In genomic region chr17:34675605-34676004, GRCh38 we compare ENCODE assay signal across 29 cellular contexts.
"Had no signal": no experiment of that assay in that cellular context is flagged by ENCODE, and none has a peak within 500 bp of the region (broad histone marks: within the 10 kb centered on the region; RNA-seq: fewer than 3 reads in every experiment).

No MANE protein-coding gene starts in this region.

- H3K4me3 ChIP-seq: breast epithelium, colonic mucosa, heart right ventricle, left lung, lower lobe of right lung, stomach, thyroid gland, upper lobe of left lung had no signal

- H3K27me3 Mint-ChIP-seq: activated CD4-positive, alpha-beta T cell treated with anti-CD3 and anti-CD28 coated beads, Interleukin-2, amount 10 ng/mL, durations not matched to agents 24 days and 14 days had no signal

- H3K9me3 ChIP-seq: breast epithelium, colonic mucosa, left lung, lower lobe of right lung, stomach, thyroid gland, upper lobe of left lung had no signal

- H3K4me1 Mint-ChIP-seq: activated CD4-positive, alpha-beta T cell treated with anti-CD3 and anti-CD28 coated beads, Interleukin-2, amount 10 ng/mL, durations not matched to agents 24 days and 14 days; activated naive CD4-positive, alpha-beta T cell treated with anti-CD3 and anti-CD28 coated beads, Interleukin-2, amount 50 U/mL, for 24 hours; activated naive CD8-positive, alpha-beta T cell treated with anti-CD3 and anti-CD28 coated beads, Interleukin-2, amount 50 U/mL, for 24 hours; activated T-helper 17 cell treated with anti-CD3 and anti-CD28 coated beads, Interleukin-2, amount 50 U/mL, for 72 hours; central memory CD8-positive, alpha-beta T cell; neural crest cell; stimulated activated naive B cell treated with anti-CD40 and anti-IgM and Interleukin-4, amounts not matched to agents 10 μg/mL and 1 μg/mL and 100 μg/mL, for 72 hours had no signal

- H3K4me3 Mint-ChIP-seq: activated CD4-positive, alpha-beta memory T cell treated with anti-CD3 and anti-CD28 coated beads for 36 hours; activated CD4-positive, alpha-beta T cell treated with anti-CD3 and anti-CD28 coated beads, Interleukin-2, amount 10 ng/mL, durations not matched to agents 24 days and 14 days; activated naive CD4-positive, alpha-beta T cell treated with anti-CD3 and anti-CD28 coated beads, Interleukin-2, amount 50 U/mL, for 24 hours; activated naive CD8-positive, alpha-beta T cell treated with anti-CD3 and anti-CD28 coated beads, Interleukin-2, amount 50 U/mL, for 24 hours; activated T-cell treated with anti-CD3 and anti-CD28 coated beads, Interleukin-2, amount 50 U/mL, for 4 hours; activated T-helper 17 cell treated with anti-CD3 and anti-CD28 coated beads, Interleukin-2, amount 50 U/mL, for 72 hours; central memory CD8-positive, alpha-beta T cell; naive thymus-derived CD8-positive, alpha-beta T cell; neural crest cell; stimulated activated naive B cell treated with anti-CD40 and anti-IgM and Interleukin-4, amounts not matched to agents 10 μg/mL and 1 μg/mL and 100 μg/mL, for 72 hours had no signal

- H3K4me1 ChIP-seq: breast epithelium, colonic mucosa, foreskin keratinocyte, heart right ventricle, left lung, lower lobe of right lung, stomach, upper lobe of left lung had no signal

- H3K27ac Mint-ChIP-seq: activated CD4-positive, alpha-beta memory T cell treated with anti-CD3 and anti-CD28 coated beads for 36 hours; activated CD4-positive, alpha-beta T cell treated with anti-CD3 and anti-CD28 coated beads, Interleukin-2, amount 10 ng/mL, durations not matched to agents 24 days and 14 days; activated naive CD4-positive, alpha-beta T cell treated with anti-CD3 and anti-CD28 coated beads, Interleukin-2, amount 50 U/mL, for 24 hours; activated naive CD8-positive, alpha-beta T cell treated with anti-CD3 and anti-CD28 coated beads, Interleukin-2, amount 50 U/mL, for 24 hours; activated T-helper 17 cell treated with anti-CD3 and anti-CD28 coated beads, Interleukin-2, amount 50 U/mL, for 72 hours; naive thymus-derived CD8-positive, alpha-beta T cell; stimulated activated naive B cell treated with anti-CD40 and anti-IgM and Interleukin-4, amounts not matched to agents 10 μg/mL and 1 μg/mL and 100 μg/mL, for 72 hours had no signal

- H3K27ac ChIP-seq: breast epithelium, colonic mucosa, foreskin keratinocyte, heart right ventricle, left lung, lower lobe of right lung, stomach, thyroid gland, upper lobe of left lung had no signal

- ATAC-seq: activated naive CD8-positive, alpha-beta T cell treated with anti-CD3 and anti-CD28 coated beads, Interleukin-2, amount 50 U/mL, for 24 hours; activated T-cell treated with anti-CD3 and anti-CD28 coated beads, Interleukin-2, amount 50 U/mL, for 4 hours; activated T-helper 17 cell treated with anti-CD3 and anti-CD28 coated beads, Interleukin-2, amount 50 U/mL, for 72 hours; esophagus mucosa; foreskin keratinocyte; heart right ventricle; left lung; lower lobe of right lung; naive thymus-derived CD8-positive, alpha-beta T cell; right cardiac atrium; stimulated activated naive B cell treated with anti-CD40 and anti-IgM and Interleukin-4, amounts not matched to agents 10 μg/mL and 1 μg/mL and 100 μg/mL, for 72 hours had no signal

- H3K36me3 Mint-ChIP-seq: activated CD4-positive, alpha-beta memory T cell treated with anti-CD3 and anti-CD28 coated beads for 36 hours; activated naive CD4-positive, alpha-beta T cell treated with anti-CD3 and anti-CD28 coated beads, Interleukin-2, amount 50 U/mL, for 24 hours; naive thymus-derived CD8-positive, alpha-beta T cell; stimulated activated naive B cell treated with anti-CD40 and anti-IgM and Interleukin-4, amounts not matched to agents 10 μg/mL and 1 μg/mL and 100 μg/mL, for 72 hours had no signal

- H3K9me3 Mint-ChIP-seq: activated CD4-positive, alpha-beta memory T cell treated with anti-CD3 and anti-CD28 coated beads for 36 hours; activated CD4-positive, alpha-beta T cell treated with anti-CD3 and anti-CD28 coated beads, Interleukin-2, amount 10 ng/mL, durations not matched to agents 24 days and 14 days; activated naive CD4-positive, alpha-beta T cell treated with anti-CD3 and anti-CD28 coated beads, Interleukin-2, amount 50 U/mL, for 24 hours; activated naive CD8-positive, alpha-beta T cell treated with anti-CD3 and anti-CD28 coated beads, Interleukin-2, amount 50 U/mL, for 24 hours; activated T-cell treated with anti-CD3 and anti-CD28 coated beads, Interleukin-2, amount 50 U/mL, for 4 hours; activated T-helper 17 cell treated with anti-CD3 and anti-CD28 coated beads, Interleukin-2, amount 50 U/mL, for 72 hours; central memory CD8-positive, alpha-beta T cell; naive thymus-derived CD8-positive, alpha-beta T cell; neural crest cell; stimulated activated naive B cell treated with anti-CD40 and anti-IgM and Interleukin-4, amounts not matched to agents 10 μg/mL and 1 μg/mL and 100 μg/mL, for 72 hours had no signal

- DNase-seq: activated CD4-positive, alpha-beta memory T cell treated with anti-CD3 and anti-CD28 coated beads for 36 hours; activated CD4-positive, alpha-beta T cell treated with anti-CD3 and anti-CD28 coated beads, Interleukin-2, amount 10 ng/mL, durations not matched to agents 24 days and 14 days; activated CD4-positive, CD25-positive, alpha-beta regulatory T cell treated with anti-CD3 and anti-CD28 coated beads, Interleukin-2, amount 50 U/mL, for 72 hours; activated gamma-delta T cell treated with Interleukin-2 at 50 U/mL for 16 hours; activated naive CD8-positive, alpha-beta T cell treated with anti-CD3 and anti-CD28 coated beads, Interleukin-2, amount 50 U/mL, for 24 hours; activated T-cell treated with anti-CD3 and anti-CD28 coated beads, Interleukin-2, amount 50 U/mL, for 4 hours; colonic mucosa; foreskin keratinocyte; heart right ventricle; kidney glomerular epithelial cell; left lung; lower lobe of right lung; mesenchymal stem cell; naive thymus-derived CD8-positive, alpha-beta T cell; occipital lobe; right cardiac atrium; stimulated activated CD4-positive, alpha-beta T cell treated with anti-CD3 and anti-CD28 coated beads, Interleukin-15, amount 100 ng/mL, for 24 hours; stimulated activated CD4-positive, alpha-beta T cell treated with anti-CD3 and anti-CD28 coated beads, Interleukin-2, amount 100 ng/mL, for 24 hours; stimulated activated naive B cell treated with anti-CD40 and anti-IgM and Interleukin-4, amounts not matched to agents 10 μg/mL and 1 μg/mL and 100 μg/mL, for 72 hours; stomach; T-helper 1 cell; thyroid gland; upper lobe of left lung had no signal

- H3K27me3 ChIP-seq: breast epithelium, colonic mucosa, foreskin keratinocyte, left lung, thyroid gland, upper lobe of left lung had no signal

- H3K36me3 ChIP-seq: breast epithelium, colonic mucosa, heart right ventricle, left lung, lower lobe of right lung, stomach, thyroid gland, upper lobe of left lung had no signal
